8 cellular contexts compared by ENCODE assay signal in genomic region chr20:64049060-64049886, GRCh38. TPM values are rescaled to one million over a fixed set of nuclear protein-coding genes. Genes with fewer than 3 reads are reported as not detected.
DNase-seq lines count a peak whose midpoint lies in the region; ATAC-seq, FAIRE-seq and TF ChIP-seq lines count a peak whose summit lies in the region.

Gene SOX18 (minus strand): TSS chr20:64049639. CDS start chr20:64049516, 123 bp downstream.

- FAIRE-seq in A549 (lab: Jason Lieb, UNC): no peak
- FAIRE-seq in GM19239 (lab: Jason Lieb, UNC): no peak

- peak within 1 kb of the TSS; percentile 84 to 96 for H3K27ac ChIP-seq in A549
- peak within 1 kb of the TSS; percentile 24; the same call in 1 of the 2 replicates for H3K27ac ChIP-seq in HEK293 (ENCODE audit: extremely low read depth, low read depth, low read length)
- H3K27ac ChIP-seq in thoracic aorta: peak within 1 kb of the TSS in 1 of 2 donors; percentile 30

- TF ChIP-seq CTCF in A549 (IDR thresholded peaks at IDR 0.05) (no peak), HEK293 (tag by site-specific recombination; IDR thresholded peaks at IDR 0.05) (no peak), thoracic aorta (IDR thresholded peaks at IDR 0.05) (no peak)

- peak; percentile 25 to 38 for ATAC-seq in A549
- no peak for ATAC-seq in thoracic aorta (ENCODE audit: insufficient number of reproducible peaks, low FRiP score, low read depth)

- no peak for TF ChIP-seq EP300 in A549 (IDR thresholded peaks at IDR 0.05)

- H3K4me2 ChIP-seq in A549: peak within 1 kb of the TSS; percentile 99

- peak within 1 kb of the TSS; percentile 67 for H3K4me3 ChIP-seq in A549
- peak within 1 kb of the TSS; percentile 36 for H3K4me3 ChIP-seq in HEK293 (ENCODE audit: low read depth, low read length)
- peak within 1 kb of the TSS; percentile 13 for H3K4me3 ChIP-seq in iPS-11a (ENCODE audit: low read depth, low read length)
- H3K4me3 ChIP-seq in thoracic aorta: peak within 1 kb of the TSS; percentile 31

- no peak for TF ChIP-seq RAD21 in A549 (conservative IDR thresholded peaks at IDR 0.05 in 1 of 2, IDR thresholded peaks at IDR 0.05 in 1 of 2)

- H3K27me3 ChIP-seq in thoracic aorta (replicated peaks; ENCODE audit: insufficient read depth): no peaks in the 10 kb centered on the region

- H3K9me3 ChIP-seq in A549: no peaks in the 10 kb centered on the region
- H3K9me3 ChIP-seq in HEK293 (ENCODE audit: control insufficient read depth, insufficient read depth, low read depth, low read length): no peaks in the 10 kb centered on the region
- no peaks in the 10 kb centered on the region for H3K9me3 ChIP-seq in thoracic aorta

- H3K4me3 Mint-ChIP-seq in activated naive CD4-positive, alpha-beta T cell treated with anti-CD3 and anti-CD28 coated beads, Interleukin-2, amount 50 U/mL, for 24 hours: peak within 1 kb of the TSS; percentile 66

- no peaks in the 10 kb centered on the region for H3K36me3 Mint-ChIP-seq in activated naive CD4-positive, alpha-beta T cell treated with anti-CD3 and anti-CD28 coated beads, Interleukin-2, amount 50 U/mL, for 24 hours

- WGBS in A549 (ENCODE audit: missing lambda C conversion rate): no CpG with 5 or more reads among the region's 112 CpGs

- peak; percentile 38; the same call in 1 of the 2 replicates for TF ChIP-seq POLR2A in A549 (IDR thresholded peaks at IDR 0.05; ENCODE audit: low read length)

- H3K9me3 Mint-ChIP-seq in activated naive CD4-positive, alpha-beta T cell treated with anti-CD3 and anti-CD28 coated beads, Interleukin-2, amount 50 U/mL, for 24 hours: no peaks in the 10 kb centered on the region

- H3K36me3 ChIP-seq in HEK293 (ENCODE audit: control insufficient read depth in 2 of 2, insufficient read depth in 1 of 2, low read length in 2 of 2) (peaks cover 0 to 5% of the 10 kb centered on the region in 2 experiments; a peak in 1 of 3 replicates), thoracic aorta (no peaks in the 10 kb centered on the region)

- CTCF ChIA-PET in A549 (lab: Yijun Ruan, JAX) (interaction anchor here (1.4 to 1.8 kb wide), 2 partner anchors 11 to 20 kb away, joined by 4 to 6 read pairs; no protein-coding TSS in a partner anchor), HEK293 (lab: Yijun Ruan, JAX) (interaction anchor here (1.3 kb wide), 1 partner anchor 10 kb away, joined by 7 read pairs; no protein-coding TSS in a partner anchor)

- no peak within 1 kb of the TSS for H3K27ac Mint-ChIP-seq in activated naive CD4-positive, alpha-beta T cell treated with anti-CD3 and anti-CD28 coated beads, Interleukin-2, amount 50 U/mL, for 24 hours

- POLR2A ChIA-PET in A549 (lab: Yijun Ruan, JAX) (interaction anchor here (6.5 kb wide), 1 partner anchor 13 kb away, joined by 29 read pairs; the partner anchor contains the start of gene TCEA2), HEK293 (lab: Yijun Ruan, JAX) (interaction anchor here (0.9 to 1.4 kb wide), 2 partner anchors 10 kb away, joined by 3 to 4 read pairs; no protein-coding TSS in a partner anchor)

- H3K27me3 Mint-ChIP-seq in activated naive CD4-positive, alpha-beta T cell treated with anti-CD3 and anti-CD28 coated beads, Interleukin-2, amount 50 U/mL, for 24 hours: peaks cover 7% of the 10 kb centered on the region

- H3K4me1 Mint-ChIP-seq in activated naive CD4-positive, alpha-beta T cell treated with anti-CD3 and anti-CD28 coated beads, Interleukin-2, amount 50 U/mL, for 24 hours: peaks cover 29% of the 10 kb centered on the region

- H3K4me1 ChIP-seq in A549: peaks cover 43% of the 10 kb centered on the region
- peaks cover 6% of the 10 kb centered on the region for H3K4me1 ChIP-seq in HEK293 (ENCODE audit: control insufficient read depth, insufficient read depth, low read length)
- H3K4me1 ChIP-seq in thoracic aorta (ENCODE audit: control insufficient read depth in 1 of 2, low read depth in 2 of 2): peaks cover 0 to 14% of the 10 kb centered on the region in 2 donors

- DNase-seq in A549 (ENCODE audit: low read depth in 1 of 2, low spot score in 1 of 2) (peak in 1 of 2 experiments; percentile 59), thoracic aorta (ENCODE audit: low spot score) (no peak), NCI-H1436 (lab: John Stamatoyannopoulos, UW) (no peak), GM19239 (ENCODE audit: insufficient read length, low spot score) (no peak), NCI-H1048 (lab: John Stamatoyannopoulos, UW) (no peak)

TF ChIP-seq in A549, 52 proteins besides CTCF, POLR2A, EP300 and RAD21:
- no peak for TF ChIP-seq FOSL2 (IDR thresholded peaks at IDR 0.05)
- no peak for TF ChIP-seq FOSL2 (CRISPR knock-in tag; IDR thresholded peaks at IDR 0.05)
- peak; percentile 18 for TF ChIP-seq MAFK (IDR thresholded peaks at IDR 0.05; ENCODE audit: partially characterized antibody)
- TF ChIP-seq ESRRA (IDR thresholded peaks at IDR 0.05; ENCODE audit: borderline replicate concordance, low read length): no peak
- TF ChIP-seq MYC (IDR thresholded peaks at IDR 0.05; ENCODE audit: borderline replicate concordance, low read length): no peak
- TF ChIP-seq KDM5A (IDR thresholded peaks at IDR 0.05): no peak
- 0 out of 5 replicates have a peak, but pooled peaks of 1 of the 2 experiments have one; percentile 25 for TF ChIP-seq JUN (IDR thresholded peaks at IDR 0.05)
- TF ChIP-seq E2F6 (IDR thresholded peaks at IDR 0.05; ENCODE audit: borderline replicate concordance, low read depth): 0 out of 2 replicates have a peak, but pooled peaks have one; percentile 2
- peak; percentile 22; the same call in 1 of the 2 replicates for TF ChIP-seq MAX (IDR thresholded peaks at IDR 0.05)
- no peak for TF ChIP-seq ZSCAN20 (CRISPR knock-in tag; IDR thresholded peaks at IDR 0.05)
- TF ChIP-seq SMC3 (IDR thresholded peaks at IDR 0.05): no peak
- TF ChIP-seq GATA3 (IDR thresholded peaks at IDR 0.05; ENCODE audit: borderline replicate concordance): no peak
TF ChIP-seq in A549: peak in this region for 4.

TF ChIP-seq in HEK293, 187 proteins besides CTCF, POLR2A, EP300 and RAD21:
- no peak for TF ChIP-seq ZFHX2 (tag by site-specific recombination; conservative IDR thresholded peaks at IDR 0.05)
- no peak for TF ChIP-seq ELK4 (IDR thresholded peaks at IDR 0.05; ENCODE audit: borderline replicate concordance, low read depth, low read length)
- TF ChIP-seq ZNF513 (tag by site-specific recombination; IDR thresholded peaks at IDR 0.05): no peak
- TF ChIP-seq ZBTB8A (tag by site-specific recombination; IDR thresholded peaks at IDR 0.05): peak; percentile 44; the same call in 1 of the 2 replicates
- TF ChIP-seq PBX3 (CRISPR knock-in tag; IDR thresholded peaks at IDR 0.05): no peak
- no peak for TF ChIP-seq ZNF658 (tag by site-specific recombination; IDR thresholded peaks at IDR 0.05)
- peak; percentile 31 for TF ChIP-seq ZBTB26 (tag by site-specific recombination; optimal IDR thresholded peaks at IDR 0.05)
- TF ChIP-seq ZNF555 (tag by site-specific recombination; conservative IDR thresholded peaks at IDR 0.05): no peak

RNA-seq across cellular contexts. Expression of gene SOX18, which starts in this region (rescaled TPM):
- polyA plus RNA-seq in A549 (2011; rRNA removed) (0.13 and 0.19 TPM in 2 replicates), A549 (2017; fragmentation: RNase III; extraction: RNeasy Plus Mini Kit Qiagen cat#74134 plus additional on column Dnase treatment) (0.92 to 1.4 TPM (median 1.3 TPM) in 3 replicates)
- 1.0 and 1.4 TPM in 2 replicates for polyA plus RNA-seq in A549 (2012; cell fraction: cytosol; rRNA removed)
- 1.4 and 2.2 TPM in 2 replicates for polyA plus RNA-seq in A549 (2012; cell fraction: nucleus; rRNA removed)
- 0.15 TPM in 1 of 2 replicates, not detected in the other for polyA minus RNA-seq in A549 (2011; rRNA and poly(A)+ RNA removed)
- 10 to 100 TPM in 1 of 2 donors, 1 to 10 TPM in 1; 4.2 to 15.3 TPM for total RNA-seq in thoracic aorta

Comparison
In these comparisons a context has a peak if more than half of its experiments do, and no peak if none do; other contexts are left out.
1. H3K4me3 ChIP-seq: peak in every context shown above with its lines; median percentile 67 in A549; 36 in HEK293; 31 in thoracic aorta; 13 in iPS-11a.